Comparison of ENCODE assay signal across 1 cellular context in the genomic region with DNA sequence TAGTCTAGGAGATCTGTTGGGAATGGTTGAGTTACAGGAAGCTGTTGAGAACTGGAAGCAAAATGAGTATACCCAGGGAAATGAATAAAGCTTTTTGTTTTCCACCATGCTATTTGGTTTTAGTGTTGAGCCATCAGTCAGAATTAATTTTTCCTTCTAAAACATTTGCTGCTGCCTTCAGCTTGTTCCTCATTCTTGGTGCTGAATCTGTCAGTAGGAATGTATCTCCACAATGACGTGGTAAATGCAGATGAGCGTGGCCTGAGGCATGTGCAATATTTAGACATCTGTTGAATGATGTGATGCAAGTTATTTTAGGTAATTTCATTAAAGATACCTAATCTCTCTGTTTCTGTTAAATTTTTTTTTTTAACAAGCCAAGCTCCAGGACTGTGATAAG.
TF ChIP-seq lines count a peak whose summit lies in the region.

No MANE protein-coding gene starts in this region.

TF ChIP-seq in SK-N-SH, 30 proteins besides CTCF, POLR2A, EP300 and RAD21 (continued from another document):
- TF ChIP-seq, protein P1, sequence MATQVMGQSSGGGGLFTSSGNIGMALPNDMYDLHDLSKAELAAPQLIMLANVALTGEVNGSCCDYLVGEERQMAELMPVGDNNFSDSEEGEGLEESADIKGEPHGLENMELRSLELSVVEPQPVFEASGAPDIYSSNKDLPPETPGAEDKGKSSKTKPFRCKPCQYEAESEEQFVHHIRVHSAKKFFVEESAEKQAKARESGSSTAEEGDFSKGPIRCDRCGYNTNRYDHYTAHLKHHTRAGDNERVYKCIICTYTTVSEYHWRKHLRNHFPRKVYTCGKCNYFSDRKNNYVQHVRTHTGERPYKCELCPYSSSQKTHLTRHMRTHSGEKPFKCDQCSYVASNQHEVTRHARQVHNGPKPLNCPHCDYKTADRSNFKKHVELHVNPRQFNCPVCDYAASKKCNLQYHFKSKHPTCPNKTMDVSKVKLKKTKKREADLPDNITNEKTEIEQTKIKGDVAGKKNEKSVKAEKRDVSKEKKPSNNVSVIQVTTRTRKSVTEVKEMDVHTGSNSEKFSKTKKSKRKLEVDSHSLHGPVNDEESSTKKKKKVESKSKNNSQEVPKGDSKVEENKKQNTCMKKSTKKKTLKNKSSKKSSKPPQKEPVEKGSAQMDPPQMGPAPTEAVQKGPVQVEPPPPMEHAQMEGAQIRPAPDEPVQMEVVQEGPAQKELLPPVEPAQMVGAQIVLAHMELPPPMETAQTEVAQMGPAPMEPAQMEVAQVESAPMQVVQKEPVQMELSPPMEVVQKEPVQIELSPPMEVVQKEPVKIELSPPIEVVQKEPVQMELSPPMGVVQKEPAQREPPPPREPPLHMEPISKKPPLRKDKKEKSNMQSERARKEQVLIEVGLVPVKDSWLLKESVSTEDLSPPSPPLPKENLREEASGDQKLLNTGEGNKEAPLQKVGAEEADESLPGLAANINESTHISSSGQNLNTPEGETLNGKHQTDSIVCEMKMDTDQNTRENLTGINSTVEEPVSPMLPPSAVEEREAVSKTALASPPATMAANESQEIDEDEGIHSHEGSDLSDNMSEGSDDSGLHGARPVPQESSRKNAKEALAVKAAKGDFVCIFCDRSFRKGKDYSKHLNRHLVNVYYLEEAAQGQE (IDR thresholded peaks at IDR 0.05; ENCODE audit: low read depth, low read length), result no peak
- TF ChIP-seq, protein P2, sequence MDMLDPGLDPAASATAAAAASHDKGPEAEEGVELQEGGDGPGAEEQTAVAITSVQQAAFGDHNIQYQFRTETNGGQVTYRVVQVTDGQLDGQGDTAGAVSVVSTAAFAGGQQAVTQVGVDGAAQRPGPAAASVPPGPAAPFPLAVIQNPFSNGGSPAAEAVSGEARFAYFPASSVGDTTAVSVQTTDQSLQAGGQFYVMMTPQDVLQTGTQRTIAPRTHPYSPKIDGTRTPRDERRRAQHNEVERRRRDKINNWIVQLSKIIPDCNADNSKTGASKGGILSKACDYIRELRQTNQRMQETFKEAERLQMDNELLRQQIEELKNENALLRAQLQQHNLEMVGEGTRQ (IDR thresholded peaks at IDR 0.05; ENCODE audit: borderline replicate concordance, low read depth, low read length), result no peak
- no peak for TF ChIP-seq YY1 (IDR thresholded peaks at IDR 0.05; ENCODE audit: low read depth)
- peak; percentile 59 for TF ChIP-seq JUND (IDR thresholded peaks at IDR 0.05)
- TF ChIP-seq GATA2 (CRISPR knock-in tag; IDR thresholded peaks at IDR 0.05), result no peak
- TF ChIP-seq FOSL2 (IDR thresholded peaks at IDR 0.05; ENCODE audit: borderline replicate concordance, low read depth), result peak; percentile 61; the same call in 1 of the 2 replicates
- TF ChIP-seq NRF1 (IDR thresholded peaks at IDR 0.05; ENCODE audit: low read depth, low read length), result no peak
- TF ChIP-seq, protein P3, sequence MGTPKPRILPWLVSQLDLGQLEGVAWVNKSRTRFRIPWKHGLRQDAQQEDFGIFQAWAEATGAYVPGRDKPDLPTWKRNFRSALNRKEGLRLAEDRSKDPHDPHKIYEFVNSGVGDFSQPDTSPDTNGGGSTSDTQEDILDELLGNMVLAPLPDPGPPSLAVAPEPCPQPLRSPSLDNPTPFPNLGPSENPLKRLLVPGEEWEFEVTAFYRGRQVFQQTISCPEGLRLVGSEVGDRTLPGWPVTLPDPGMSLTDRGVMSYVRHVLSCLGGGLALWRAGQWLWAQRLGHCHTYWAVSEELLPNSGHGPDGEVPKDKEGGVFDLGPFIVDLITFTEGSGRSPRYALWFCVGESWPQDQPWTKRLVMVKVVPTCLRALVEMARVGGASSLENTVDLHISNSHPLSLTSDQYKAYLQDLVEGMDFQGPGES (IDR thresholded peaks at IDR 0.05; ENCODE audit: low read depth, low read length), result no peak
- TF ChIP-seq POLR2AphosphoS5 (IDR thresholded peaks at IDR 0.05; ENCODE audit: low read depth, low read length), result peak; percentile 47; the same call in 1 of the 2 replicates
- TF ChIP-seq TEAD4 (IDR thresholded peaks at IDR 0.05; ENCODE audit: borderline replicate concordance, insufficient read depth), result 0 out of 2 replicates have a peak, but pooled peaks have one; percentile 36
- TF ChIP-seq, protein P4, sequence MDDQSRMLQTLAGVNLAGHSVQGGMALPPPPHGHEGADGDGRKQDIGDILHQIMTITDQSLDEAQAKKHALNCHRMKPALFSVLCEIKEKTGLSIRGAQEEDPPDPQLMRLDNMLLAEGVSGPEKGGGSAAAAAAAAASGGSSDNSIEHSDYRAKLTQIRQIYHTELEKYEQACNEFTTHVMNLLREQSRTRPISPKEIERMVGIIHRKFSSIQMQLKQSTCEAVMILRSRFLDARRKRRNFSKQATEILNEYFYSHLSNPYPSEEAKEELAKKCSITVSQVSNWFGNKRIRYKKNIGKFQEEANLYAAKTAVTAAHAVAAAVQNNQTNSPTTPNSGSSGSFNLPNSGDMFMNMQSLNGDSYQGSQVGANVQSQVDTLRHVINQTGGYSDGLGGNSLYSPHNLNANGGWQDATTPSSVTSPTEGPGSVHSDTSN (IDR thresholded peaks at IDR 0.05), result peak; percentile 76
- TF ChIP-seq, protein P5, sequence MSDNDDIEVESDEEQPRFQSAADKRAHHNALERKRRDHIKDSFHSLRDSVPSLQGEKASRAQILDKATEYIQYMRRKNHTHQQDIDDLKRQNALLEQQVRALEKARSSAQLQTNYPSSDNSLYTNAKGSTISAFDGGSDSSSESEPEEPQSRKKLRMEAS (IDR thresholded peaks at IDR 0.05; ENCODE audit: low read depth), result peak; percentile 61; the same call in 1 of the 2 replicates
- TF ChIP-seq ELF1 (IDR thresholded peaks at IDR 0.05), result peak; percentile 91
- TF ChIP-seq SIN3A (IDR thresholded peaks at IDR 0.05; ENCODE audit: borderline replicate concordance, low read depth, low read length), result peak; percentile 44; the same call in 1 of the 2 replicates
- TF ChIP-seq TAF1 (IDR thresholded peaks at IDR 0.05; ENCODE audit: borderline replicate concordance, low read depth, low read length), result no peak
